Comparison of ENCODE assay signal across 22 cellular contexts in the genomic region with DNA sequence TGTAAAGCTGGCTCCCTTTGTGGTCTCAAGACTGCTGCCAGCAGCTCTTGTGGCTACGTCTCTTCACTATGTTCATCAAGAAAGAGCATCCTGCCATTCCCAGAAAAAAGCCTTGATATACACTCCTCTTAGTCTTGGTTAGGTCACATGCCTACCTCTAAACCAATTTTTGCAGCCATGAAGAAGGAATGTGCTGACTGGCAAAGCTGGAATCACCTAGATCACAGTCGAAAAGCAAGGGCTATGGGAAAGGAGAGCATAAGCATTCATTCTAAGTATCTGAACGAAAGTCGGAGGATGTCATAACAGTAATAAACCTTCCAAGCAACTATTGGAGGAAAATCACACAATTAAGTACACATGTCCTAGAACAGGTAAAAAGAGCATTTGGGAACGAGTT.
"Had no signal": no experiment of that assay in that cellular context is flagged by ENCODE, and none has a peak within 500 bp of the region (broad histone marks: within the 10 kb centered on the region; RNA-seq: fewer than 3 reads in every experiment).

No MANE protein-coding gene starts in this region.

- H3K27me3 ChIP-seq: esophagus muscularis mucosa, gastrocnemius medialis, upper lobe of left lung had no signal

- H3K4me3 ChIP-seq: esophagus muscularis mucosa, gastrocnemius medialis, mucosa of descending colon, upper lobe of left lung had no signal

- ATAC-seq: gastrocnemius medialis; stimulated activated naive B cell treated with anti-CD40 and anti-IgM and Interleukin-4, amounts not matched to agents 10 μg/mL and 1 μg/mL and 100 μg/mL, for 72 hours; T-helper 17 cell had no signal

- H3K9me3 ChIP-seq: esophagus muscularis mucosa, gastrocnemius medialis, mucosa of descending colon, upper lobe of left lung had no signal

- H3K9ac ChIP-seq: parathyroid adenoma had no signal

- H3K36me3 ChIP-seq: gastrocnemius medialis had no signal

- H2AFZ ChIP-seq: parathyroid adenoma had no signal

- H3K27ac ChIP-seq: esophagus muscularis mucosa, gastrocnemius medialis, parathyroid adenoma had no signal

- H3K4me1 ChIP-seq: gastrocnemius medialis, parathyroid adenoma had no signal

- DNase-seq: activated CD4-positive, alpha-beta memory T cell treated with anti-CD3 and anti-CD28 coated beads for 36 hours; activated CD4-positive, alpha-beta T cell treated with anti-CD3 and anti-CD28 coated beads for 48 hours; activated naive CD4-positive, alpha-beta T cell treated with anti-CD3 and anti-CD28 coated beads for 36 hours; activated naive CD8-positive, alpha-beta T cell treated with anti-CD3 and anti-CD28 coated beads, Interleukin-2, amount 10 ng/mL, durations not matched to agents 7 days and 5 days; activated T-cell treated with anti-CD3 and anti-CD28 coated beads, Interleukin-2, amount 50 U/mL, for 48 hours; central memory CD4-positive, alpha-beta T cell; effector memory CD4-positive, alpha-beta T cell; gastrocnemius medialis; hypothalamus; islet precursor cell; left cardiac atrium; nucleus accumbens; right cardiac atrium; stimulated activated CD4-positive, alpha-beta T cell treated with anti-CD3 and anti-CD28 coated beads, Interleukin-2, amount 100 ng/mL, for 24 hours; stimulated activated CD8-positive, alpha-beta memory T cell treated with anti-CD3 and anti-CD28 coated beads, Interleukin-4, amount 100 ng/mL, for 48 hours; stimulated activated naive B cell treated with anti-CD40 and anti-IgM and Interleukin-4, amounts not matched to agents 10 μg/mL and 1 μg/mL and 100 μg/mL, for 72 hours; SW 1271; T-helper 17 cell; upper lobe of left lung had no signal

- H3K79me2 ChIP-seq: parathyroid adenoma had no signal
